24 cellular contexts compared by ENCODE assay signal in the genomic region with DNA sequence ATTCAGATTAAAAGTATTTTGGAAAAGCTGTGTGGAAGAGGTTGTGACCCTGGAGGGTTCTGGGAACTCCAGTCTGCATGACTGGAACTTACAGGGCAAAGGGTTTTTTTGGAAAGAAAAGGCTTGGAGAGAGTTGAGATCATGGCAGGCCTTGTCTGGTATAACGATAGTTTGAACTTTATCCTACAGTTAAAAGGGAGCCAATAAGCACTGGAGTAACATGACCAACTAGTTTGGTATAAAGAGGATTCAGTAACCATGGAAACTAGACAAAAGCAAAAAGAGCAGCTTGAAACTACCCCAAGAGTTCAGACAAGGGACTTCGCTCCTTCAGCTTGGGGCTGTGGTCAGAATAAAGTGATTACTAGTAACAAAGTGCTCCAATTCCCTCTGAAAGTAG.
"Had no signal": no experiment of that assay in that cellular context is flagged by ENCODE, and none has a peak within 500 bp of the region (broad histone marks: within the 10 kb centered on the region; RNA-seq: fewer than 3 reads in every experiment).

No MANE protein-coding gene starts in this region.

- H3K36me3 ChIP-seq: esophagus squamous epithelium, thoracic aorta, vagina had no signal

- H3K4me3 Mint-ChIP-seq: activated CD4-positive, alpha-beta memory T cell treated with anti-CD3 and anti-CD28 coated beads, Interleukin-2, amount 10 ng/mL, durations not matched to agents 7 days and 5 days; activated CD4-positive, alpha-beta T cell treated with anti-CD3 and anti-CD28 coated beads, Interleukin-2, amount 10 ng/mL, durations not matched to agents 24 days and 14 days; activated naive CD4-positive, alpha-beta T cell treated with anti-CD3 and anti-CD28 coated beads, Interleukin-2, amount 50 U/mL, for 24 hours; endodermal cell; immature natural killer cell; nephron; stimulated activated naive B cell treated with anti-CD40 and anti-IgM and Interleukin-4, amounts not matched to agents 10 μg/mL and 1 μg/mL and 100 μg/mL, for 72 hours; type B pancreatic cell had no signal

- H3K4me1 Mint-ChIP-seq: activated CD4-positive, alpha-beta memory T cell treated with anti-CD3 and anti-CD28 coated beads, Interleukin-2, amount 10 ng/mL, durations not matched to agents 7 days and 5 days; activated CD4-positive, alpha-beta T cell treated with anti-CD3 and anti-CD28 coated beads, Interleukin-2, amount 10 ng/mL, durations not matched to agents 24 days and 14 days; activated naive CD4-positive, alpha-beta T cell treated with anti-CD3 and anti-CD28 coated beads, Interleukin-2, amount 50 U/mL, for 24 hours; immature natural killer cell; nephron; stimulated activated naive B cell treated with anti-CD40 and anti-IgM and Interleukin-4, amounts not matched to agents 10 μg/mL and 1 μg/mL and 100 μg/mL, for 72 hours had no signal

- H3K4me1 ChIP-seq: esophagus squamous epithelium, foreskin keratinocyte, vagina had no signal

- H3K4me3 ChIP-seq: coronary artery, esophagus squamous epithelium, smooth muscle cell, thoracic aorta, vagina had no signal

- ATAC-seq: activated CD4-positive, CD25-positive, alpha-beta regulatory T cell treated with anti-CD3 and anti-CD28 coated beads, Interleukin-2, amount 50 U/mL, for 24 hours; foreskin keratinocyte; left lobe of liver; sciatic nerve; stimulated activated naive B cell treated with anti-CD40 and anti-IgM and Interleukin-4, amounts not matched to agents 10 μg/mL and 1 μg/mL and 100 μg/mL, for 72 hours had no signal

- H3K27ac ChIP-seq: coronary artery, esophagus squamous epithelium, foreskin keratinocyte, thoracic aorta, vagina, VCaP had no signal

- H3K9me3 Mint-ChIP-seq: activated CD4-positive, alpha-beta memory T cell treated with anti-CD3 and anti-CD28 coated beads, Interleukin-2, amount 10 ng/mL, durations not matched to agents 7 days and 5 days; activated CD4-positive, alpha-beta T cell treated with anti-CD3 and anti-CD28 coated beads, Interleukin-2, amount 10 ng/mL, durations not matched to agents 24 days and 14 days; activated naive CD4-positive, alpha-beta T cell treated with anti-CD3 and anti-CD28 coated beads, Interleukin-2, amount 50 U/mL, for 24 hours; stimulated activated naive B cell treated with anti-CD40 and anti-IgM and Interleukin-4, amounts not matched to agents 10 μg/mL and 1 μg/mL and 100 μg/mL, for 72 hours; type B pancreatic cell had no signal

- H3K9me3 ChIP-seq: esophagus squamous epithelium, thoracic aorta, vagina had no signal

- H3K27ac Mint-ChIP-seq: activated CD4-positive, alpha-beta memory T cell treated with anti-CD3 and anti-CD28 coated beads, Interleukin-2, amount 10 ng/mL, durations not matched to agents 7 days and 5 days; activated CD4-positive, alpha-beta T cell treated with anti-CD3 and anti-CD28 coated beads, Interleukin-2, amount 10 ng/mL, durations not matched to agents 24 days and 14 days; activated naive CD4-positive, alpha-beta T cell treated with anti-CD3 and anti-CD28 coated beads, Interleukin-2, amount 50 U/mL, for 24 hours; endodermal cell; immature natural killer cell; nephron; stimulated activated naive B cell treated with anti-CD40 and anti-IgM and Interleukin-4, amounts not matched to agents 10 μg/mL and 1 μg/mL and 100 μg/mL, for 72 hours; type B pancreatic cell had no signal

- H3K36me3 Mint-ChIP-seq: activated naive CD4-positive, alpha-beta T cell treated with anti-CD3 and anti-CD28 coated beads, Interleukin-2, amount 50 U/mL, for 24 hours; immature natural killer cell; stimulated activated naive B cell treated with anti-CD40 and anti-IgM and Interleukin-4, amounts not matched to agents 10 μg/mL and 1 μg/mL and 100 μg/mL, for 72 hours; type B pancreatic cell had no signal

- H3K27me3 ChIP-seq: esophagus squamous epithelium, foreskin keratinocyte, vagina had no signal

- DNase-seq: activated CD4-positive, alpha-beta memory T cell treated with anti-CD3 and anti-CD28 coated beads, Interleukin-2, amount 10 ng/mL, durations not matched to agents 7 days and 5 days; activated CD4-positive, alpha-beta T cell treated with anti-CD3 and anti-CD28 coated beads, Interleukin-2, amount 10 ng/mL, durations not matched to agents 24 days and 14 days; activated gamma-delta T cell; aorta; cerebellar nuclear complex; endodermal cell; esophagus squamous epithelium; foreskin keratinocyte; immature natural killer cell; occipital lobe; stimulated activated CD4-positive, alpha-beta T cell treated with anti-CD3 and anti-CD28 coated beads, Interleukin-15, amount 100 ng/mL, for 24 hours; stimulated activated naive B cell treated with anti-CD40 and anti-IgM and Interleukin-4, amounts not matched to agents 10 μg/mL and 1 μg/mL and 100 μg/mL, for 72 hours; T-helper 2 cell had no signal
